8 cellular contexts compared by ENCODE assay signal in the genomic region with DNA sequence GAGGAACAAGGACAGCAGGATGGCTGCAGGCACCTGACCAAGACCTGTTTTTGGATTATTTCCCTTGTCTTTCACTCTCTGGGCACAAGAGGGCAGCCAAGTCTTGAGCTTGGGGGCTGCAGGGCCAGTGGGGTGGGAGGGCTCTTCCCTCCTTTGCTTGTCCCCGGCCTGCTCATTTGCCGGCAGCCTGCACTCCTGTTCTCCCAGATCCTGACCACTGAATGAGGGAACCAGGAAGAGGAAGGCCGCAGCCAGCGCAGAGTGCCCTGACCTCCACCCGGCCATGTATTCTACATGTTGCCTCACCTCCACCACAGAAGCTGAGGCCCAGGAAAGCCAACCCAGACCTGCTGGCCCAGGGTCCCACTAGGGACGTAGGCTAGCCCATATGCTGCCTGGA. TPM values are rescaled to one million over a fixed set of nuclear protein-coding genes. Genes with fewer than 3 reads are reported as not detected.
DNase-seq lines count a peak whose midpoint lies in the region; ATAC-seq and TF ChIP-seq lines count a peak whose summit lies in the region.

No MANE protein-coding gene starts in this region.

- ATAC-seq in lower lobe of right lung (peak; percentile 92 to 96), HG02970 (IDR thresholded peaks at IDR 0.05; ENCODE audit: low FRiP score, unreplicated experiment) (no peak), GM19452 (IDR thresholded peaks at IDR 0.05; ENCODE audit: unreplicated experiment) (no peak)

- H3K9me3 ChIP-seq in lower lobe of right lung: no peaks in the 10 kb centered on the region

- H3K36me3 Mint-ChIP-seq in immature natural killer cell: peaks cover 0 to 4% (median 0%) of the 10 kb centered on the region in 3 donors

- peaks cover 4 to 8% (median 5%) of the 10 kb centered on the region in 3 donors for H3K27me3 Mint-ChIP-seq in immature natural killer cell (ENCODE audit: low read depth in 3 of 3)

- no peaks in the 10 kb centered on the region for H3K9me3 Mint-ChIP-seq in immature natural killer cell

- no peaks in the 10 kb centered on the region for H3K27me3 ChIP-seq in lower lobe of right lung (ENCODE audit: low read depth)

- peaks cover 1 to 6% of the 10 kb centered on the region in 2 donors for H3K4me1 Mint-ChIP-seq in immature natural killer cell

- H3K4me1 ChIP-seq in lower lobe of right lung: peaks cover 24% of the 10 kb centered on the region

- H3K27ac ChIP-seq in lower lobe of right lung: peak overlapping the region; percentile 66

- H3K4me3 ChIP-seq in HFF-Myc (replicated peaks; ENCODE audit: low read depth, low read length) (no peak overlapping the region), lower lobe of right lung (no peak overlapping the region)

- intact Hi-C loops in lower lobe of right lung (cut with DNase I): no loop called here

- no peak overlapping the region for H3K4me3 Mint-ChIP-seq in immature natural killer cell

- H3K27ac Mint-ChIP-seq in immature natural killer cell: no peak overlapping the region

- peak; percentile 27 for DNase-seq in CMK (ENCODE audit: low read depth)
- peak; percentile 54 for DNase-seq in HFF-Myc (ENCODE audit: extremely low read depth, low read depth)
- DNase-seq in NCI-H82 treated with DMSO at 0.1 percent for 48 hours (lab: John Stamatoyannopoulos, UW; ENCODE audit: unreplicated experiment): peak; percentile 45
- DNase-seq in cerebellum (ENCODE audit: low spot score): peak; percentile 27
- peak; percentile 78 for DNase-seq in lower lobe of right lung
- no peak for DNase-seq in immature natural killer cell

- H3K36me3 ChIP-seq in lower lobe of right lung: no peaks in the 10 kb centered on the region

- TF ChIP-seq CTCF in HFF-Myc (IDR thresholded peaks at IDR 0.05; ENCODE audit: low read depth, low read length, missing control alignments): peak; percentile 71
- peak; percentile 71 for TF ChIP-seq CTCF in lower lobe of right lung (IDR thresholded peaks at IDR 0.05)

RNA-seq across cellular contexts. Expression of a gene that starts 15.5 kb away (rescaled TPM):
- total RNA-seq in cerebellum (0.45 TPM), lower lobe of right lung (162 TPM)
- polyA plus RNA-seq in immature natural killer cell: 1 to 10 TPM in 1 of 3 donors, under 1 TPM in 1, not detected in 1; 0.68 to 1.0 TPM

Comparison
In these comparisons a context has a peak if more than half of its experiments do, and no peak if none do; other contexts are left out.
1. DNase-seq: peak in CMK (single experiment), HFF-Myc (single experiment), NCI-H82 treated with DMSO at 0.1 percent for 48 hours (single experiment), cerebellum (single experiment) and lower lobe of right lung (single experiment); none in immature natural killer cell (0 of 3).
2. ATAC-seq: peak in lower lobe of right lung (2 of 2); none in HG02970 (single experiment) and GM19452 (single experiment).
3. RNA of a gene that starts 15.5 kb away (total RNA-seq): 162 TPM in lower lobe of right lung (single experiment); 0.45 TPM in cerebellum (single experiment); every median in the first group is over 100 times any median in the second.